Comparison of ENCODE assay signal across 19 cellular contexts in genomic region chr2:126449677-126450076, GRCh38.
DNase-seq lines count a peak whose midpoint lies in the region; ATAC-seq and TF ChIP-seq lines count a peak whose summit lies in the region.
"Had no signal": no experiment of that assay in that cellular context is flagged by ENCODE, and none has a peak within 500 bp of the region (broad histone marks: within the 10 kb centered on the region; RNA-seq: fewer than 3 reads in every experiment).

No MANE protein-coding gene starts in this region.

- no peaks in the 10 kb centered on the region for H3K27me3 ChIP-seq in left ventricle myocardium inferior (ENCODE audit: low read depth)
- H3K27me3 ChIP-seq in endodermal cell (ENCODE audit: control insufficient read depth, insufficient read depth, low read length, poor library complexity, severe bottlenecking), result no peaks in the 10 kb centered on the region

- H3K4me1 Mint-ChIP-seq in endodermal cell, result peaks cover 5% of the 10 kb centered on the region

- DNase-seq in left ventricle myocardium inferior (no peak), ureter (ENCODE audit: low spot score) (no peak), endodermal cell (no peak)
- DNase-seq in activated CD4-positive, alpha-beta T cell treated with anti-CD3 and anti-CD28 coated beads for 4 hours, result no peak
- DNase-seq: activated CD4-positive, alpha-beta T cell treated with anti-CD3 and anti-CD28 coated beads for 1 hour; activated T-cell treated with anti-CD3 and anti-CD28 coated beads, Interleukin-2, amount 50 U/mL, for 4 hours; AML-193; dermis blood vessel endothelial cell; NCI-H1092; NCI-H226; PC-3; stimulated activated CD4-positive, alpha-beta T cell treated with anti-CD3 and anti-CD28 coated beads, Interleukin-1b, Interleukin-23, amount 100 ng/mL, for 48 hours; stimulated activated naive CD4-positive, alpha-beta T cell treated with Interleukin-2 at 50 U/mL for 16 hours; T-helper 1 cell had no signal

- 81 to 100% methylated on average over 1 to 2 of the region's 2 CpGs for WGBS in endodermal cell (ENCODE audit: insufficient coverage in 1 of 2, insufficient read length in 1 of 2), 2 experiments

- H3K9me3 Mint-ChIP-seq in endodermal cell, result peaks cover 2% of the 10 kb centered on the region
- H3K9me3 Mint-ChIP-seq: activated T-cell treated with anti-CD3 and anti-CD28 coated beads, Interleukin-2, amount 50 U/mL, for 4 hours had no signal

- H3K36me3 ChIP-seq in left ventricle myocardium inferior (no peaks in the 10 kb centered on the region), endodermal cell (ENCODE audit: control insufficient read depth, insufficient read depth, low read length) (no peaks in the 10 kb centered on the region)
- H3K36me3 ChIP-seq: prostate gland had no signal

- TF ChIP-seq CTCF in left ventricle myocardium inferior (IDR thresholded peaks at IDR 0.05; ENCODE audit: borderline replicate concordance) (no peak), endodermal cell (conservative IDR thresholded peaks at IDR 0.05) (no peak)

- ATAC-seq in GM18502 (IDR thresholded peaks at IDR 0.05; ENCODE audit: poor library complexity, unreplicated experiment) (peak; percentile 98), GM19463 (IDR thresholded peaks at IDR 0.05; ENCODE audit: unreplicated experiment) (peak; percentile 93), HG02763 (IDR thresholded peaks at IDR 0.05; ENCODE audit: unreplicated experiment) (peak; percentile 98), HG03378 (IDR thresholded peaks at IDR 0.05; ENCODE audit: unreplicated experiment) (peak; percentile 99)
- ATAC-seq: activated T-cell treated with anti-CD3 and anti-CD28 coated beads, Interleukin-2, amount 50 U/mL, for 4 hours; PC-3 had no signal

- no peaks in the 10 kb centered on the region for H3K27me3 Mint-ChIP-seq in endodermal cell (ENCODE audit: insufficient read depth)

- H3K4me3 Mint-ChIP-seq in endodermal cell, result no peak overlapping the region
- H3K4me3 Mint-ChIP-seq: activated T-cell treated with anti-CD3 and anti-CD28 coated beads, Interleukin-2, amount 50 U/mL, for 4 hours had no signal

- H3K27ac Mint-ChIP-seq in endodermal cell, result no peak overlapping the region

- peaks cover 8% of the 10 kb centered on the region for H3K9me3 ChIP-seq in left ventricle myocardium inferior (replicated peaks)
- no peaks in the 10 kb centered on the region for H3K9me3 ChIP-seq in endodermal cell (ENCODE audit: control insufficient read depth, low read length)
- H3K9me3 ChIP-seq: prostate gland had no signal

- H3K27ac ChIP-seq in left ventricle myocardium inferior (replicated peaks) (no peak overlapping the region), endodermal cell (ENCODE audit: low read depth, low read length) (no peak overlapping the region)
- H3K27ac ChIP-seq: prostate gland had no signal

- H3K4me3 ChIP-seq in left ventricle myocardium inferior (no peak overlapping the region), endodermal cell (ENCODE audit: low read length) (no peak overlapping the region)
- H3K4me3 ChIP-seq: prostate gland had no signal

- H3K4me1 ChIP-seq in left ventricle myocardium inferior (no peaks in the 10 kb centered on the region), endodermal cell (ENCODE audit: control insufficient read depth, insufficient read depth, low read length) (no peaks in the 10 kb centered on the region)
- H3K4me1 ChIP-seq: prostate gland had no signal

- no peaks in the 10 kb centered on the region for H3K36me3 Mint-ChIP-seq in endodermal cell (ENCODE audit: low read depth)

- H3K9ac ChIP-seq in endodermal cell (ENCODE audit: extremely low read depth, low read length, poor library complexity, severe bottlenecking), result no peak overlapping the region

- intact Hi-C loops in left ventricle myocardium inferior (cut with micrococcal nuclease), result no loop called here
